1 cellular context compared by ENCODE assay signal in genomic region chr2:108270768-108271506, GRCh38.
TF ChIP-seq lines count a peak whose summit lies in the region.

No MANE protein-coding gene starts in this region.

TF ChIP-seq in IMR-90, 13 proteins besides CTCF, POLR2A, EP300 and RAD21:
- TF ChIP-seq USF2 (IDR thresholded peaks at IDR 0.05; ENCODE audit: low read depth, low read length) (no peak), FOS (IDR thresholded peaks at IDR 0.05; ENCODE audit: low read depth, low read length) (no peak), MAFK (IDR thresholded peaks at IDR 0.05; ENCODE audit: low read depth, low read length) (no peak), RFX5 (IDR thresholded peaks at IDR 0.05; ENCODE audit: low read depth, low read length) (no peak), NFE2L2 (IDR thresholded peaks at IDR 0.05; ENCODE audit: low read depth, low read length) (no peak), ELK1 (IDR thresholded peaks at IDR 0.05; ENCODE audit: borderline replicate concordance, low read depth, low read length) (no peak), MXI1 (IDR thresholded peaks at IDR 0.05; ENCODE audit: borderline replicate concordance, low read depth, low read length) (no peak), CEBPB (IDR thresholded peaks at IDR 0.05; ENCODE audit: low read depth, low read length) (no peak), SMC3 (IDR thresholded peaks at IDR 0.05; ENCODE audit: low read depth, low read length) (no peak), RCOR1 (IDR thresholded peaks at IDR 0.05; ENCODE audit: insufficient replicate concordance, low read length) (no peak), CHD1 (IDR thresholded peaks at IDR 0.05; ENCODE audit: low read depth, low read length) (no peak), MAZ (IDR thresholded peaks at IDR 0.05; ENCODE audit: borderline replicate concordance, low read depth, low read length) (no peak), BHLHE40 (IDR thresholded peaks at IDR 0.05; ENCODE audit: low read depth, low read length) (no peak)
TF ChIP-seq in IMR-90: peak in this region for 0.
